20 cellular contexts compared by ENCODE assay signal in genomic region chr13:36377822-36378480, GRCh38. TPM values are rescaled to one million over a fixed set of nuclear protein-coding genes. Genes with fewer than 3 reads are reported as not detected.
"Had no signal": no experiment of that assay in that cellular context is flagged by ENCODE, and none has a peak within 500 bp of the region (broad histone marks: within the 10 kb centered on the region; RNA-seq: fewer than 3 reads in every experiment).

No MANE protein-coding gene starts in this region.

- H3K36me3 ChIP-seq: breast epithelium, sigmoid colon, tibial artery, uterus had no signal

- H3K27me3 ChIP-seq: breast epithelium, sigmoid colon, tibial artery, uterus had no signal

- H3K27ac ChIP-seq: breast epithelium, psoas muscle, sigmoid colon, tibial artery, uterus had no signal

- H3K4me1 ChIP-seq: breast epithelium, psoas muscle, sigmoid colon, tibial artery, uterus had no signal

- H3K9me3 ChIP-seq: breast epithelium, psoas muscle, sigmoid colon, tibial artery, uterus had no signal

- H3K4me3 ChIP-seq: breast epithelium, psoas muscle, sigmoid colon, tibial artery, uterus had no signal

- DNase-seq: activated CD4-positive, alpha-beta T cell treated with anti-CD3 and anti-CD28 coated beads, Interleukin-2, amount 10 ng/mL, durations not matched to agents 24 days and 14 days; activated CD4-positive, CD25-positive, alpha-beta regulatory T cell; activated CD8-positive, alpha-beta memory T cell treated with anti-CD3 and anti-CD28 coated beads, Interleukin-2, amount 50 U/mL, for 4 hours; activated CD8-positive, alpha-beta T cell treated with anti-CD3 and anti-CD28 coated beads, Interleukin-2, amount 10 ng/mL, durations not matched to agents 7 days and 5 days; activated effector memory CD4-positive, alpha-beta T cell treated with anti-CD3 and anti-CD28 coated beads, Interleukin-2, amount 50 U/mL, for 16 hours; activated T-cell treated with anti-CD3 and anti-CD28 coated beads, Interleukin-2, amount 50 U/mL, for 48 hours; amygdala; endodermal cell; hypothalamus; kidney glomerular epithelial cell; nephron progenitor cell; psoas muscle; sigmoid colon; stimulated activated CD4-positive, alpha-beta T cell treated with anti-CD3 and anti-CD28 coated beads, Interleukin-2, amount 100 ng/mL, for 24 hours; SW 1271; tibial artery; uterus had no signal

- ATAC-seq: activated CD8-positive, alpha-beta T cell treated with anti-CD3 and anti-CD28 coated beads, Interleukin-2, amount 10 ng/mL, durations not matched to agents 7 days and 5 days; psoas muscle; stimulated activated effector memory CD8-positive, alpha-beta T cell treated with anti-CD3 and anti-CD28 coated beads, Interleukin-12 subunit alpha, Interleukin-12 subunit beta, amount 100 ng/mL, for 72 hours had no signal

RNA-seq across cellular contexts. Expression of gene CCNA1, which starts 54.3 kb away (rescaled TPM):
- total RNA-seq: lower leg skin had no signal
